29 cellular contexts compared by ENCODE assay signal in the genomic region with DNA sequence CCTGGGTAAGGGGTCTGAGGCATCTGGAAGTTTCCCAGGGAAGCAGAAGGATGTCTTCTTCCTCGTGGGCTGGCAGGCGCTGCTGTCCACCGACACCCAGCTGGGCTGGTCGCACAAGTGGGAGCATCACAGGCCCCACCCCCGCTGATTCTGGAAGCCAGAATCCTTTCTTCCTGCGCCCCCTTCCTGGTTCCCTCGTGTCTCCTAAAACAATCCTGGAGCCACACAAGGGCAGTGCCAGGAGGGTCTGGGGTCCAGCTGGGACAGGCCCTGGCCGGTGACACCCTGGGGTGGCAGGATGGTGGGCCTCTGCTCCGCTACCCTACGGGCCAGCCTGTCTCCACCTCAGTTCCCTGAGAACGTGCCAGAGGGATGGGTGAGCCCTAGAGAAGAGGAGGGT. TPM values are rescaled to one million over a fixed set of nuclear protein-coding genes. Genes with fewer than 3 reads are reported as not detected.
"Had no signal": no experiment of that assay in that cellular context is flagged by ENCODE, and none has a peak within 500 bp of the region (broad histone marks: within the 10 kb centered on the region; RNA-seq: fewer than 3 reads in every experiment).

No MANE protein-coding gene starts in this region.

- H3K36me3 Mint-ChIP-seq: WTC11 had no signal

- H3K27ac Mint-ChIP-seq: activated CD8-positive, alpha-beta memory T cell treated with anti-CD3 and anti-CD28 coated beads, Interleukin-2, amount 10 ng/mL, durations not matched to agents 7 days and 5 days; activated naive CD8-positive, alpha-beta T cell treated with anti-CD3 and anti-CD28 coated beads, Interleukin-2, amount 50 U/mL, for 24 hours; WTC11 had no signal

- H3K27me3 Mint-ChIP-seq: activated CD8-positive, alpha-beta memory T cell treated with anti-CD3 and anti-CD28 coated beads, Interleukin-2, amount 10 ng/mL, durations not matched to agents 7 days and 5 days; activated naive CD8-positive, alpha-beta T cell treated with anti-CD3 and anti-CD28 coated beads, Interleukin-2, amount 50 U/mL, for 24 hours; T-helper 17 cell had no signal

- H3K9me3 Mint-ChIP-seq: activated naive CD4-positive, alpha-beta T cell treated with anti-CD3 and anti-CD28 coated beads, Interleukin-2, amount 50 U/mL, for 72 hours; activated naive CD8-positive, alpha-beta T cell treated with anti-CD3 and anti-CD28 coated beads, Interleukin-2, amount 50 U/mL, for 24 hours; activated T-cell treated with anti-CD3 and anti-CD28 coated beads, Interleukin-2, amount 50 U/mL, for 4 hours; WTC11 had no signal

- H3K36me3 ChIP-seq: brain microvascular endothelial cell, cardiac muscle cell had no signal

- H3K4me3 Mint-ChIP-seq: activated CD8-positive, alpha-beta memory T cell treated with anti-CD3 and anti-CD28 coated beads, Interleukin-2, amount 10 ng/mL, durations not matched to agents 7 days and 5 days; activated naive CD8-positive, alpha-beta T cell treated with anti-CD3 and anti-CD28 coated beads, Interleukin-2, amount 50 U/mL, for 24 hours; activated T-cell treated with anti-CD3 and anti-CD28 coated beads, Interleukin-2, amount 50 U/mL, for 4 hours; WTC11 had no signal

- DNase-seq: activated CD4-positive, alpha-beta T cell treated with anti-CD3 and anti-CD28 coated beads for 48 hours; activated CD4-positive, alpha-beta T cell treated with anti-CD3 and anti-CD28 coated beads, Interleukin-2, amount 50 U/mL, for 4 hours; activated CD4-positive, CD25-positive, alpha-beta regulatory T cell treated with anti-CD3 and anti-CD28 coated beads, Interleukin-2, amount 50 U/mL, for 72 hours; activated CD8-positive, alpha-beta memory T cell treated with anti-CD3 and anti-CD28 coated beads, Interleukin-2, amount 10 ng/mL, durations not matched to agents 7 days and 5 days; activated effector memory CD4-positive, alpha-beta T cell treated with anti-CD3 and anti-CD28 coated beads, Interleukin-2, amount 50 U/mL, for 16 hours; activated naive CD4-positive, alpha-beta T cell treated with Interleukin-2 at 50 U/mL for 16 hours; activated naive CD8-positive, alpha-beta T cell treated with anti-CD3 and anti-CD28 coated beads, Interleukin-2, amount 50 U/mL, for 24 hours; activated T-cell treated with anti-CD3 and anti-CD28 coated beads, Interleukin-2, amount 50 U/mL, for 4 hours; amniotic stem cell; brain microvascular endothelial cell; KG1; NCI-H1048; NCI-H146; NCI-H187 treated with DMSO at 0.1 percent for 48 hours; NCI-H2081 treated with DMSO at 0.1 percent for 48 hours; NCI-H446 treated with DMSO at 0.1 percent for 48 hours; NCI-H524 treated with DMSO at 0.1 percent for 48 hours; NCI-H748 treated with DMSO at 0.1 percent for 48 hours; OCI-M1; RPMI8226; SHP77 treated with DMSO at 0.1 percent for 48 hours; T-helper 17 cell; T-helper 9 cell had no signal

- H3K27ac ChIP-seq: brain microvascular endothelial cell, cardiac muscle cell had no signal

- H3K27me3 ChIP-seq: brain microvascular endothelial cell, cardiac muscle cell had no signal

- ATAC-seq: activated CD8-positive, alpha-beta memory T cell treated with anti-CD3 and anti-CD28 coated beads, Interleukin-2, amount 10 ng/mL, durations not matched to agents 7 days and 5 days; activated naive CD4-positive, alpha-beta T cell treated with anti-CD3 and anti-CD28 coated beads, Interleukin-2, amount 50 U/mL, for 72 hours; activated naive CD8-positive, alpha-beta T cell treated with anti-CD3 and anti-CD28 coated beads, Interleukin-2, amount 50 U/mL, for 24 hours; activated T-cell treated with anti-CD3 and anti-CD28 coated beads, Interleukin-2, amount 50 U/mL, for 4 hours; Panc1; T-helper 17 cell; WTC11 had no signal

- H3K4me1 Mint-ChIP-seq: WTC11 had no signal

- H3K4me3 ChIP-seq: cardiac muscle cell had no signal

RNA-seq across cellular contexts. Expression of a gene that starts 4.2 kb away (rescaled TPM):
- total RNA-seq: cardiac muscle cell, SK-MEL-5 had no signal

RNA-seq across cellular contexts. Expression of a gene that starts 18.3 kb away (rescaled TPM):
- total RNA-seq: activated naive CD4-positive, alpha-beta T cell treated with anti-CD3 and anti-CD28 coated beads, Interleukin-2, amount 50 U/mL, for 72 hours; activated T-cell treated with anti-CD3 and anti-CD28 coated beads, Interleukin-2, amount 50 U/mL, for 4 hours; M059J; SK-MEL-5; T-helper 17 cell; WTC11 had no signal

RNA-seq across cellular contexts. Expression of a gene that starts 22.3 kb away (rescaled TPM):
- total RNA-seq: activated CD8-positive, alpha-beta memory T cell treated with anti-CD3 and anti-CD28 coated beads, Interleukin-2, amount 10 ng/mL, durations not matched to agents 7 days and 5 days; activated naive CD4-positive, alpha-beta T cell treated with anti-CD3 and anti-CD28 coated beads, Interleukin-2, amount 50 U/mL, for 72 hours; activated T-cell treated with anti-CD3 and anti-CD28 coated beads, Interleukin-2, amount 50 U/mL, for 4 hours; cardiac muscle cell; M059J; SK-MEL-5; T-helper 17 cell had no signal
- polyA plus RNA-seq: cardiac muscle cell had no signal

RNA-seq across cellular contexts. Expression of a gene that starts 34.6 kb away (rescaled TPM):
- total RNA-seq: activated CD8-positive, alpha-beta memory T cell treated with anti-CD3 and anti-CD28 coated beads, Interleukin-2, amount 10 ng/mL, durations not matched to agents 7 days and 5 days; cardiac muscle cell; M059J; SK-MEL-5; T-helper 17 cell; WTC11 had no signal
- polyA plus RNA-seq: cardiac muscle cell had no signal
